In the genomic region with DNA sequence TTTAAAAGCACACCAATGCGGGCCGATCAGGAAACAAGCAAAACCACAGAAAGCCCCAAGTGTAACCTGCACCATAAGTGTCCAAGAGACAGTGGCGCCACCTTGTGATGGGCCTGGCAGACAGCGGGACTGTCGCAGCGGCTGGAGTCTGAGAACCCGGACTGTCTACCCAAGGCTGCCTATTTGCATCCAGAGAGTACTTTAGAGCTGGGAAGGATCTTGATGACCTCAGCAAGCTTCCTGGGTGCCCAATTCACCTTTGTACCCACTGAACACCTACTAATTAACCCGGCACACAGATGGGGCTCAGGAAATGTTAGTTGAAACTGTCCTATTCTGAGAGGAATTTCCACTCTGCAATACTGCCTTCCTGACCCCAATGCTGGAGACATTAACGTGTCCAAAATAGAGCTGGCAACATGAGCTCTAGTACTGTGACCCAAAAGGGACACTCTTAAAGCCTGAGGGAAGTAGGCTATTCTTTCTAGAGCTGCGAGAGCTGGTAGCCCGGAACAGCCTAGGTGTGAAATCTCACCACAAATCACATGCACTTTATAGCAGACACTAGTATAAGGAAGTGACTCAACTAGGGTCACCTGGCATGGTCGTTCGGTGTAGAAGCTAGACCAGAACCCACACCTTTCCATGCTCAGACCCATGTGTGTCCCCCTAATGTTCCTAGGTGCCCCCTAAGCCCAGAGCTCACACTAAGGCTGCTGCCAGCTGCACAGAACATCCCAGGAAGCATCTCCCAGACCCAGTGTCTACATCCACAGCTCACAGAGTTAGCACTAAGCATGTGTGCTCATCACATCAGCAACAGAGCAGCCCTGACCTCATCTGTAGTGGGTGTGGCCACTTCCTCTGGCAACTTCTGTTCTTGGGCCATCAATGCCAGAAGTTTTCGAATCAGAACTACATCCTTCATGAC, we compare ENCODE assay signal across 8 cellular contexts. TPM values are rescaled to one million over a fixed set of nuclear protein-coding genes. Genes with fewer than 3 reads are reported as not detected.
DNase-seq lines count a peak whose midpoint lies in the region; ATAC-seq lines count a peak whose summit lies in the region.

No MANE protein-coding gene starts in this region.

- H3K4me3 Mint-ChIP-seq in central memory CD8-positive, alpha-beta T cell: peak overlapping the region; percentile 69

- H3K36me3 Mint-ChIP-seq in central memory CD8-positive, alpha-beta T cell (ENCODE audit: insufficient read depth): peaks cover 18% of the 10 kb centered on the region

- H3K27me3 Mint-ChIP-seq in central memory CD8-positive, alpha-beta T cell: no peaks in the 10 kb centered on the region

- DNase-seq in AG08396 (ENCODE audit: low spot score): peak; percentile 62
- peak; percentile 49 for DNase-seq in NCI-H2171 treated with DMSO at 0.1 percent for 48 hours (lab: John Stamatoyannopoulos, UW)
- peak; percentile 72 for DNase-seq in activated CD4-positive, alpha-beta T cell treated with anti-CD3 and anti-CD28 coated beads for 1 hour
- DNase-seq in central memory CD8-positive, alpha-beta T cell (ENCODE audit: low spot score in 2 of 2): peak; percentile 78 to 82
- DNase-seq in left lobe of liver (ENCODE audit: low spot score): peak; percentile 80
- peak; percentile 66 to 72 for DNase-seq in stimulated activated CD4-positive, alpha-beta T cell treated with anti-CD3 and anti-CD28 coated beads, Interleukin-4, amount 100 ng/mL, for 48 hours (ENCODE audit: low read depth in 2 of 2)

- no peaks in the 10 kb centered on the region for H3K9me3 Mint-ChIP-seq in central memory CD8-positive, alpha-beta T cell

- H3K27ac Mint-ChIP-seq in central memory CD8-positive, alpha-beta T cell (ENCODE audit: low read depth): peak overlapping the region; percentile 96

- peak; percentile 87 for ATAC-seq in GM18517 (IDR thresholded peaks at IDR 0.05; ENCODE audit: unreplicated experiment)
- ATAC-seq in HG03025 (IDR thresholded peaks at IDR 0.05; ENCODE audit: low FRiP score, unreplicated experiment): peak; percentile 61
- ATAC-seq in central memory CD8-positive, alpha-beta T cell (replicated peaks; ENCODE audit: extremely low read depth, poor library complexity, severe bottlenecking): peak; percentile 95
- peak; percentile 92 for ATAC-seq in left lobe of liver

- H3K4me1 Mint-ChIP-seq in central memory CD8-positive, alpha-beta T cell: peaks cover 22% of the 10 kb centered on the region

RNA-seq across cellular contexts. Expression of gene POLR1A, which starts 25.4 kb away (rescaled TPM):
- 12.1 TPM for total RNA-seq in left lobe of liver

RNA-seq across cellular contexts. Expression of gene PTCD3, which starts 25.8 kb away (rescaled TPM):
- total RNA-seq in left lobe of liver: 44.9 TPM

Comparison
In these comparisons a context has a peak if more than half of its experiments do, and no peak if none do; other contexts are left out.
1. Peak in every context shown above with its lines: DNase-seq and ATAC-seq.